ENCODE assay signal across 14 cellular contexts in genomic region chr3:50275996-50276761, GRCh38. TPM values are rescaled to one million over a fixed set of nuclear protein-coding genes. Genes with fewer than 3 reads are reported as not detected.
DNase-seq lines count a peak whose midpoint lies in the region; ATAC-seq lines count a peak whose summit lies in the region.
"Had no signal": no experiment of that assay in that cellular context is flagged by ENCODE, and none has a peak within 500 bp of the region (broad histone marks: within the 10 kb centered on the region; RNA-seq: fewer than 3 reads in every experiment).

No MANE protein-coding gene starts in this region.

- peak; percentile 47 for ATAC-seq in T-helper 17 cell
- peak; percentile 30 for ATAC-seq in effector memory CD8-positive, alpha-beta T cell (replicated peaks)
- no peak for ATAC-seq in stimulated activated effector memory CD8-positive, alpha-beta T cell treated with anti-CD3 and anti-CD28 coated beads, Interleukin-12 subunit alpha, Interleukin-12 subunit beta, amount 100 ng/mL, for 72 hours

- peak overlapping the region; percentile 9 for H3K27ac Mint-ChIP-seq in activated CD4-positive, alpha-beta T cell treated with anti-CD3 and anti-CD28 coated beads, Interleukin-2, amount 10 ng/mL, durations not matched to agents 7 days and 5 days
- peak overlapping the region; percentile 49 for H3K27ac Mint-ChIP-seq in T-helper 17 cell
- H3K27ac Mint-ChIP-seq in effector memory CD8-positive, alpha-beta T cell: peak overlapping the region; percentile 23 to 49
- H3K27ac Mint-ChIP-seq in stimulated activated effector memory CD8-positive, alpha-beta T cell treated with anti-CD3 and anti-CD28 coated beads, Interleukin-12 subunit alpha, Interleukin-12 subunit beta, amount 100 ng/mL, for 72 hours: no peak overlapping the region

- H3K9me3 Mint-ChIP-seq in activated CD4-positive, alpha-beta T cell treated with anti-CD3 and anti-CD28 coated beads, Interleukin-2, amount 10 ng/mL, durations not matched to agents 7 days and 5 days: no peaks in the 10 kb centered on the region
- no peaks in the 10 kb centered on the region for H3K9me3 Mint-ChIP-seq in effector memory CD8-positive, alpha-beta T cell
- H3K9me3 Mint-ChIP-seq in stimulated activated effector memory CD8-positive, alpha-beta T cell treated with anti-CD3 and anti-CD28 coated beads, Interleukin-12 subunit alpha, Interleukin-12 subunit beta, amount 100 ng/mL, for 72 hours: no peaks in the 10 kb centered on the region

- POLR2A ChIA-PET in activated CD4-positive, alpha-beta T cell treated with anti-CD3 and anti-CD28 coated beads, Interleukin-2, amount 10 ng/mL, durations not matched to agents 7 days and 5 days (lab: Charles Lee): no interaction called here

- peaks cover 31% of the 10 kb centered on the region for H3K4me1 ChIP-seq in effector memory CD4-positive, alpha-beta T cell (ENCODE audit: control insufficient read depth, insufficient read depth, low read length, poor library complexity, severe bottlenecking)

- H3K27me3 ChIP-seq in effector memory CD4-positive, alpha-beta T cell (replicated peaks; ENCODE audit: control insufficient read depth, insufficient read depth, low read length, poor library complexity, severe bottlenecking): peaks cover 36% of the 10 kb centered on the region

- DNase-seq in activated CD4-positive, alpha-beta T cell treated with anti-CD3 and anti-CD28 coated beads, Interleukin-2, amount 10 ng/mL, durations not matched to agents 7 days and 5 days: peak; percentile 51
- no peak for DNase-seq in activated CD4-positive, alpha-beta T cell treated with anti-CD3 and anti-CD28 coated beads for 4 hours
- DNase-seq in T-helper 17 cell (no peak), NCI-H69 (lab: John Stamatoyannopoulos, UW) (no peak), AML-193 (lab: John Stamatoyannopoulos, UW) (no peak)
- no peak for DNase-seq in effector memory CD8-positive, alpha-beta T cell
- DNase-seq in stimulated activated effector memory CD8-positive, alpha-beta T cell treated with anti-CD3 and anti-CD28 coated beads, Interleukin-12 subunit alpha, Interleukin-12 subunit beta, amount 100 ng/mL, for 72 hours (ENCODE audit: low spot score in 2 of 2): no peak
- no peak for DNase-seq in effector memory CD4-positive, alpha-beta T cell
- DNase-seq: DND-41, islet precursor cell, NCI-H1105, SIG-M5, WERI-Rb-1 had no signal

- peaks cover 44% of the 10 kb centered on the region for H3K27me3 Mint-ChIP-seq in activated CD4-positive, alpha-beta T cell treated with anti-CD3 and anti-CD28 coated beads, Interleukin-2, amount 10 ng/mL, durations not matched to agents 7 days and 5 days
- peaks cover 30% of the 10 kb centered on the region for H3K27me3 Mint-ChIP-seq in T-helper 17 cell
- H3K27me3 Mint-ChIP-seq in effector memory CD8-positive, alpha-beta T cell: peaks cover 35 to 51% of the 10 kb centered on the region in 2 donors

- no peak overlapping the region for H3K4me3 ChIP-seq in effector memory CD4-positive, alpha-beta T cell (ENCODE audit: insufficient read depth, low read depth, low read length, poor library complexity, severe bottlenecking)

- H3K36me3 Mint-ChIP-seq in activated CD4-positive, alpha-beta T cell treated with anti-CD3 and anti-CD28 coated beads, Interleukin-2, amount 10 ng/mL, durations not matched to agents 7 days and 5 days (ENCODE audit: low read depth): no peaks in the 10 kb centered on the region
- H3K36me3 Mint-ChIP-seq in T-helper 17 cell (ENCODE audit: low read depth): peaks cover 8% of the 10 kb centered on the region
- peaks cover 19% of the 10 kb centered on the region for H3K36me3 Mint-ChIP-seq in effector memory CD8-positive, alpha-beta T cell (ENCODE audit: insufficient read depth)
- H3K36me3 Mint-ChIP-seq in stimulated activated effector memory CD8-positive, alpha-beta T cell treated with anti-CD3 and anti-CD28 coated beads, Interleukin-12 subunit alpha, Interleukin-12 subunit beta, amount 100 ng/mL, for 72 hours: peaks cover 6% of the 10 kb centered on the region

- no peaks in the 10 kb centered on the region for H3K9me3 ChIP-seq in T-helper 17 cell (ENCODE audit: control insufficient read depth, low read length, poor library complexity, severe bottlenecking)
- H3K9me3 ChIP-seq in effector memory CD4-positive, alpha-beta T cell (ENCODE audit: control insufficient read depth, low read length): no peaks in the 10 kb centered on the region

- H3K4me1 Mint-ChIP-seq in activated CD4-positive, alpha-beta T cell treated with anti-CD3 and anti-CD28 coated beads, Interleukin-2, amount 10 ng/mL, durations not matched to agents 7 days and 5 days: peaks cover 35% of the 10 kb centered on the region
- peaks cover 21% of the 10 kb centered on the region for H3K4me1 Mint-ChIP-seq in T-helper 17 cell
- peaks cover 22% of the 10 kb centered on the region in 2 donors for H3K4me1 Mint-ChIP-seq in effector memory CD8-positive, alpha-beta T cell (ENCODE audit: low read depth in 2 of 2)
- H3K4me1 Mint-ChIP-seq in stimulated activated effector memory CD8-positive, alpha-beta T cell treated with anti-CD3 and anti-CD28 coated beads, Interleukin-12 subunit alpha, Interleukin-12 subunit beta, amount 100 ng/mL, for 72 hours: peaks cover 38% of the 10 kb centered on the region

- CTCF ChIA-PET in activated CD4-positive, alpha-beta T cell treated with anti-CD3 and anti-CD28 coated beads, Interleukin-2, amount 10 ng/mL, durations not matched to agents 7 days and 5 days (lab: Charles Lee): interaction anchor here (0.6 to 2.9 kb wide), 7 partner anchors 19 to 735 kb away, joined by 3 to 23 read pairs (median 5); partner anchors contain the start of genes GNAI2, HYAL3 and NAA80

- no peaks in the 10 kb centered on the region for H3K36me3 ChIP-seq in effector memory CD4-positive, alpha-beta T cell (ENCODE audit: control insufficient read depth, insufficient read depth, low read length)
- H3K36me3 ChIP-seq: WERI-Rb-1 had no signal

- no peak overlapping the region for H3K4me3 Mint-ChIP-seq in activated CD4-positive, alpha-beta T cell treated with anti-CD3 and anti-CD28 coated beads, Interleukin-2, amount 10 ng/mL, durations not matched to agents 7 days and 5 days
- H3K4me3 Mint-ChIP-seq in T-helper 17 cell: peak overlapping the region; percentile 78
- peak overlapping the region; percentile 56 to 63 for H3K4me3 Mint-ChIP-seq in effector memory CD8-positive, alpha-beta T cell
- H3K4me3 Mint-ChIP-seq in stimulated activated effector memory CD8-positive, alpha-beta T cell treated with anti-CD3 and anti-CD28 coated beads, Interleukin-12 subunit alpha, Interleukin-12 subunit beta, amount 100 ng/mL, for 72 hours: peak overlapping the region; percentile 83

- H3K27ac ChIP-seq in effector memory CD4-positive, alpha-beta T cell (ENCODE audit: insufficient read depth, low read length, poor library complexity, severe bottlenecking): no peak overlapping the region
- H3K27ac ChIP-seq: WERI-Rb-1 had no signal

RNA-seq across cellular contexts. Expression of gene LSMEM2, which starts 2.7 kb away (rescaled TPM):
- total RNA-seq in activated CD4-positive, alpha-beta T cell treated with anti-CD3 and anti-CD28 coated beads, Interleukin-2, amount 10 ng/mL, durations not matched to agents 7 days and 5 days: not detected
- not detected for total RNA-seq in T-helper 17 cell
- total RNA-seq: A673 had no signal

RNA-seq across cellular contexts. Expression of gene SEMA3B, which starts 7.2 kb away (rescaled TPM):
- total RNA-seq in activated CD4-positive, alpha-beta T cell treated with anti-CD3 and anti-CD28 coated beads, Interleukin-2, amount 10 ng/mL, durations not matched to agents 7 days and 5 days: under 1 TPM; 0.37 to 0.60 TPM
- 1 to 10 TPM; 1.7 to 1.8 TPM for total RNA-seq in T-helper 17 cell

RNA-seq across cellular contexts. Expression of gene IFRD2, which starts 16.1 kb away (rescaled TPM):
- 10 to 100 TPM; 59.4 to 66.0 TPM for total RNA-seq in activated CD4-positive, alpha-beta T cell treated with anti-CD3 and anti-CD28 coated beads, Interleukin-2, amount 10 ng/mL, durations not matched to agents 7 days and 5 days
- total RNA-seq in T-helper 17 cell: 10 to 100 TPM; 46.7 to 49.2 TPM

RNA-seq across cellular contexts. Expression of gene HYAL3, which starts 23.0 kb away (rescaled TPM):
- total RNA-seq in activated CD4-positive, alpha-beta T cell treated with anti-CD3 and anti-CD28 coated beads, Interleukin-2, amount 10 ng/mL, durations not matched to agents 7 days and 5 days: 10 to 100 TPM in 1 of 2 experiments, 1 to 10 TPM in 1; 9.2 to 10.9 TPM
- total RNA-seq in T-helper 17 cell: 1 to 10 TPM; 2.7 to 3.7 TPM

RNA-seq across cellular contexts. Expression of gene NAA80, which starts 23.0 kb away (rescaled TPM):
- total RNA-seq in activated CD4-positive, alpha-beta T cell treated with anti-CD3 and anti-CD28 coated beads, Interleukin-2, amount 10 ng/mL, durations not matched to agents 7 days and 5 days: 10 to 100 TPM; 28.9 to 31.7 TPM
- 10 to 100 TPM; 35.3 to 42.9 TPM for total RNA-seq in T-helper 17 cell
